Comparison of ENCODE assay signal across 21 cellular contexts in the genomic region with DNA sequence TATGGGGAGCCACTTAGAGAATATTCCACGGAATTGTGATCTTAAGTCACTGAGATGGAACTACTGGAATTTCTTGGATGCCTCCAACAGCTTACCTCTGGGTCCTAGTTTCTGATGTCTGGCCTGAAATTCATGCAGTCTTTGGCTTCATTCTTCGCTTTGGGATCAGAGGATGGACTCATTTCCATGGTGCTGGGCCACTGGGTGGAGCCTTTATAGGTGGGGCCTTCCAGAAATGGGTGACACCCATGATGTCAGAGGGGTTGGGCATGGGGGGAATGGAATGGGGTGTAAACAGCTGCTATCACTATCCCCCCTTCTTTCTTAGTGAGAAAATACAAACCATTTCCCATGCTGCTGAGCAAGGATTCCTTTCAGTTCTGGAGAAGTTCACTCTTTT.
"Had no signal": no experiment of that assay in that cellular context is flagged by ENCODE, and none has a peak within 500 bp of the region (broad histone marks: within the 10 kb centered on the region; RNA-seq: fewer than 3 reads in every experiment).

No MANE protein-coding gene starts in this region.

- H3K36me3 Mint-ChIP-seq: activated naive CD4-positive, alpha-beta T cell treated with anti-CD3 and anti-CD28 coated beads, Interleukin-2, amount 50 U/mL, for 24 hours; brain; natural killer cell treated with Interleukin-12 subunit alpha and Interleukin-12 subunit beta and Interleukin-15 and Interleukin-18, amount 100 ng/mL, for 72 hours had no signal

- H3K4me1 Mint-ChIP-seq: activated naive CD4-positive, alpha-beta T cell treated with anti-CD3 and anti-CD28 coated beads, Interleukin-2, amount 50 U/mL, for 24 hours; brain had no signal

- H3K4me1 ChIP-seq: parathyroid adenoma had no signal

- H3K9me3 ChIP-seq: upper lobe of left lung had no signal

- H3K27me3 ChIP-seq: dorsolateral prefrontal cortex, upper lobe of left lung had no signal

- ATAC-seq: natural killer cell treated with Interleukin-12 subunit alpha and Interleukin-12 subunit beta and Interleukin-15 and Interleukin-18, amount 100 ng/mL, for 72 hours had no signal

- DNase-seq: activated CD4-positive, alpha-beta T cell treated with anti-CD3 and anti-CD28 coated beads, Interleukin-2, amount 50 U/mL, for 1 hour; activated CD4-positive, CD25-positive, alpha-beta regulatory T cell treated with anti-CD3 and anti-CD28 coated beads, Interleukin-2, amount 50 U/mL, for 72 hours; activated CD8-positive, alpha-beta memory T cell treated with anti-CD3 and anti-CD28 coated beads, Interleukin-2, amount 50 U/mL, for 4 hours; activated gamma-delta T cell; activated T-cell treated with anti-CD3 and anti-CD28 coated beads, Interleukin-2, amount 50 U/mL, for 48 hours; central memory CD4-positive, alpha-beta T cell; dorsolateral prefrontal cortex; foreskin melanocyte; head of caudate nucleus; mesendoderm; stimulated activated CD4-positive, alpha-beta T cell treated with anti-CD3 and anti-CD28 coated beads, Interleukin-12 subunit alpha, Interleukin-12 subunit beta, amount 100 ng/mL, for 4 hours; stimulated activated CD4-positive, alpha-beta T cell treated with anti-CD3 and anti-CD28 coated beads, Interleukin-1b, Interleukin-23, amount 100 ng/mL, for 48 hours; stimulated activated CD8-positive, alpha-beta memory T cell treated with anti-CD3 and anti-CD28 coated beads, Interleukin-4, amount 100 ng/mL, for 48 hours; stimulated activated naive CD4-positive, alpha-beta T cell; substantia nigra; T1000; upper lobe of left lung had no signal

- H3K4me3 Mint-ChIP-seq: activated naive CD4-positive, alpha-beta T cell treated with anti-CD3 and anti-CD28 coated beads, Interleukin-2, amount 50 U/mL, for 24 hours; brain; natural killer cell treated with Interleukin-12 subunit alpha and Interleukin-12 subunit beta and Interleukin-15 and Interleukin-18, amount 100 ng/mL, for 72 hours had no signal

- H3K9me3 Mint-ChIP-seq: activated naive CD4-positive, alpha-beta T cell treated with anti-CD3 and anti-CD28 coated beads, Interleukin-2, amount 50 U/mL, for 24 hours; natural killer cell treated with Interleukin-12 subunit alpha and Interleukin-12 subunit beta and Interleukin-15 and Interleukin-18, amount 100 ng/mL, for 72 hours had no signal

- H3K27ac ChIP-seq: dorsolateral prefrontal cortex, parathyroid adenoma, upper lobe of left lung had no signal

- H3K27ac Mint-ChIP-seq: activated naive CD4-positive, alpha-beta T cell treated with anti-CD3 and anti-CD28 coated beads, Interleukin-2, amount 50 U/mL, for 24 hours; brain; natural killer cell treated with Interleukin-12 subunit alpha and Interleukin-12 subunit beta and Interleukin-15 and Interleukin-18, amount 100 ng/mL, for 72 hours had no signal

- H3K27me3 Mint-ChIP-seq: activated naive CD4-positive, alpha-beta T cell treated with anti-CD3 and anti-CD28 coated beads, Interleukin-2, amount 50 U/mL, for 24 hours; natural killer cell treated with Interleukin-12 subunit alpha and Interleukin-12 subunit beta and Interleukin-15 and Interleukin-18, amount 100 ng/mL, for 72 hours had no signal

- H3K36me3 ChIP-seq: upper lobe of left lung had no signal

- H3K4me3 ChIP-seq: dorsolateral prefrontal cortex, upper lobe of left lung had no signal
